Comparison of ENCODE assay signal across 9 cellular contexts in the genomic region with DNA sequence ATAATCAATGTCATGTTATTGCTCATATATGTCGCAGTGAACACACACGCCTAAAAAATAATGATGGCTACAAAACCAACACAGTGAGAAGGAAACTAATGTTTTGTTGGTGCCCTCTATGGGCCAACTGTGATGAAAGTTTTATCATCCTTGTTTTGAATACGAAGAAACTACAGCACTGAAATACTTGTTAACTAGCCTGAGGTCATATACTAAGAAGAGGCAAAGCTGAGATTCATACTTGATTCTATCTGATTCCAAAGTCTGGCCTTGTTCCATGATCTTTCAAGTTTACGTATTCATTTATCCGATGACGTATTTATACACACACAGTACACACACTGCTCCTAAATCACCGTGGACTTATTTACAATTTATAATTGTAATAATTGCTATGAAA. TPM values are rescaled to one million over a fixed set of nuclear protein-coding genes. Genes with fewer than 3 reads are reported as not detected.
DNase-seq lines count a peak whose midpoint lies in the region; ATAC-seq, FAIRE-seq and TF ChIP-seq lines count a peak whose summit lies in the region.
"Had no signal": no experiment of that assay in that cellular context is flagged by ENCODE, and none has a peak within 500 bp of the region (broad histone marks: within the 10 kb centered on the region; RNA-seq: fewer than 3 reads in every experiment).

No MANE protein-coding gene starts in this region.

- FAIRE-seq in A549 (lab: Jason Lieb, UNC) = peak; percentile 68

- ATAC-seq in A549 = peak in 1 of 2 experiments; percentile 58; a peak in 3 of 6 replicates
- ATAC-seq in Panc1 = no peak
- ATAC-seq in HG03354 (IDR thresholded peaks at IDR 0.05; ENCODE audit: poor library complexity, severe bottlenecking, unreplicated experiment) = no peak
- no peak for ATAC-seq in GM18867 (IDR thresholded peaks at IDR 0.05; ENCODE audit: unreplicated experiment)

- H3K9me3 ChIP-seq in A549 (no peaks in the 10 kb centered on the region), Panc1 (ENCODE audit: control insufficient read depth, insufficient read depth, low read depth, low read length) (no peaks in the 10 kb centered on the region)

- no peaks in the 10 kb centered on the region for H3K36me3 ChIP-seq in Panc1 (ENCODE audit: control insufficient read depth, insufficient read depth, low read length)

- DNase-seq in A549 (ENCODE audit: low read depth in 1 of 2, low spot score in 1 of 2) = peak in 1 of 2 experiments; percentile 35
- DNase-seq in GM10266 (ENCODE audit: extremely low spot score) = no peak
- no peak for DNase-seq in Panc1 (ENCODE audit: low read depth, low spot score)
- DNase-seq in foreskin fibroblast = peak in 1 of 2 donors; percentile 17
- DNase-seq in hepatic stellate cell (ENCODE audit: low spot score) = no peak
- no peak for DNase-seq in DMS79 (lab: John Stamatoyannopoulos, UW)
- DNase-seq: stimulated activated CD4-positive, alpha-beta T cell treated with anti-CD3 and anti-CD28 coated beads, Interleukin-4, amount 100 ng/mL, for 1 hour had no signal

- intact Hi-C loops in Panc1 (cut with micrococcal nuclease; ENCODE audit: unreplicated experiment) = loop anchor here (1.0 kb wide), 1 partner anchor 509 kb away; no protein-coding TSS in a partner anchor

- TF ChIP-seq POLR2A in A549 (IDR thresholded peaks at IDR 0.05; ENCODE audit: low read length) = no peak

- TF ChIP-seq CTCF in A549 (IDR thresholded peaks at IDR 0.05) (peak; percentile 61), GM10266 (IDR thresholded peaks at IDR 0.05; ENCODE audit: control insufficient read depth, insufficient read depth, low read depth, missing control alignments) (peak; percentile 40), Panc1 (IDR thresholded peaks at IDR 0.05) (peak; percentile 70; the same call in 1 of the 2 replicates), foreskin fibroblast (IDR thresholded peaks at IDR 0.05; ENCODE audit: low read depth, low read length) (peak; percentile 40)

- H3K27me3 ChIP-seq in Panc1 (ENCODE audit: control insufficient read depth, insufficient read depth, low read length) = 0 out of 2 replicates have a peak, but pooled peaks cover 3% of the 10 kb centered on the region

- POLR2A ChIA-PET in A549 (lab: Yijun Ruan, JAX) = no interaction called here
- POLR2A ChIA-PET in Panc1 (lab: Charles Lee) = no interaction called here

- H3K4me1 ChIP-seq in A549 = no peaks in the 10 kb centered on the region
- no peaks in the 10 kb centered on the region for H3K4me1 ChIP-seq in Panc1 (ENCODE audit: control insufficient read depth, insufficient read depth, low read length)

- 39% methylated on average over 7 of the region's 7 CpGs for WGBS in A549 (ENCODE audit: missing lambda C conversion rate)

- TF ChIP-seq EP300 in A549 (IDR thresholded peaks at IDR 0.05) = no peak

- H3K27ac ChIP-seq in A549 (no peak overlapping the region), Panc1 (ENCODE audit: low read length) (no peak overlapping the region)

- in situ Hi-C loops in Panc1 (cut with HindIII; ENCODE audit: low pct_unique_long_range_greater_than_20kb, low sequenced_read_pairs) = no loop called here

- TF ChIP-seq RAD21 in A549 (conservative IDR thresholded peaks at IDR 0.05 in 1 of 2, IDR thresholded peaks at IDR 0.05 in 1 of 2) = peak; percentile 66 to 67

- no peak overlapping the region for H3K4me2 ChIP-seq in A549

- no TSS peak for BruUV-seq in Panc1 (replicated peaks; lab: Mats Ljungman, UMichigan)

- CTCF ChIA-PET in A549 (lab: Yijun Ruan, JAX) (interaction anchor here (0.7 to 2.8 kb wide), 16 partner anchors 8 to 571 kb away, joined by 3 to 21 read pairs (median 4); a partner anchor contains a TSS), Panc1 (lab: Charles Lee) (no interaction called here)

- H3K4me3 ChIP-seq in A549 (no peak overlapping the region), Panc1 (ENCODE audit: low read depth in 2 of 2, low read length in 2 of 2) (no peak overlapping the region), foreskin fibroblast (ENCODE audit: low read depth in 1 of 2, low read length in 2 of 2) (no peak overlapping the region)

TF ChIP-seq in A549, 52 proteins besides CTCF, POLR2A, EP300 and RAD21:
- TF ChIP-seq, protein P1, sequence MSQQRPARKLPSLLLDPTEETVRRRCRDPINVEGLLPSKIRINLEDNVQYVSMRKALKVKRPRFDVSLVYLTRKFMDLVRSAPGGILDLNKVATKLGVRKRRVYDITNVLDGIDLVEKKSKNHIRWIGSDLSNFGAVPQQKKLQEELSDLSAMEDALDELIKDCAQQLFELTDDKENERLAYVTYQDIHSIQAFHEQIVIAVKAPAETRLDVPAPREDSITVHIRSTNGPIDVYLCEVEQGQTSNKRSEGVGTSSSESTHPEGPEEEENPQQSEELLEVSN (IDR thresholded peaks at IDR 0.05; ENCODE audit: borderline replicate concordance, low read depth) = no peak
- no peak for TF ChIP-seq RARB (CRISPR knock-in tag; IDR thresholded peaks at IDR 0.05)
- TF ChIP-seq, protein P2, sequence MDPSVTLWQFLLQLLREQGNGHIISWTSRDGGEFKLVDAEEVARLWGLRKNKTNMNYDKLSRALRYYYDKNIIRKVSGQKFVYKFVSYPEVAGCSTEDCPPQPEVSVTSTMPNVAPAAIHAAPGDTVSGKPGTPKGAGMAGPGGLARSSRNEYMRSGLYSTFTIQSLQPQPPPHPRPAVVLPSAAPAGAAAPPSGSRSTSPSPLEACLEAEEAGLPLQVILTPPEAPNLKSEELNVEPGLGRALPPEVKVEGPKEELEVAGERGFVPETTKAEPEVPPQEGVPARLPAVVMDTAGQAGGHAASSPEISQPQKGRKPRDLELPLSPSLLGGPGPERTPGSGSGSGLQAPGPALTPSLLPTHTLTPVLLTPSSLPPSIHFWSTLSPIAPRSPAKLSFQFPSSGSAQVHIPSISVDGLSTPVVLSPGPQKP (IDR thresholded peaks at IDR 0.05; ENCODE audit: low read depth, low read length) = no peak
- no peak for TF ChIP-seq CHD2 (IDR thresholded peaks at IDR 0.05; ENCODE audit: low read length, partially characterized antibody)
- TF ChIP-seq RFX5 (IDR thresholded peaks at IDR 0.05) = no peak
- TF ChIP-seq, protein P3, sequence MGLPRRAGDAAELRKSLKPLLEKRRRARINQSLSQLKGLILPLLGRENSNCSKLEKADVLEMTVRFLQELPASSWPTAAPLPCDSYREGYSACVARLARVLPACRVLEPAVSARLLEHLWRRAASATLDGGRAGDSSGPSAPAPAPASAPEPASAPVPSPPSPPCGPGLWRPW (IDR thresholded peaks at IDR 0.05) = no peak
- TF ChIP-seq CHD4 (IDR thresholded peaks at IDR 0.05; ENCODE audit: borderline replicate concordance) = no peak
- peak; percentile 43 for TF ChIP-seq SMC3 (IDR thresholded peaks at IDR 0.05)

RNA-seq across cellular contexts. Expression of a gene that starts 16.1 kb away (rescaled TPM):
- polyA plus RNA-seq in A549 (2011; rRNA removed) = 5.7 and 6.6 TPM in 2 replicates
- 1.6 and 2.0 TPM in 2 replicates for polyA plus RNA-seq in A549 (2012; cell fraction: cytosol; rRNA removed)
- 4.5 and 5.5 TPM in 2 replicates for polyA plus RNA-seq in A549 (2012; cell fraction: nucleus; rRNA removed)
- polyA plus RNA-seq in A549 (2017; fragmentation: RNase III; extraction: RNeasy Plus Mini Kit Qiagen cat#74134 plus additional on column Dnase treatment) = 0.85 to 0.90 TPM (median 0.87 TPM) in 3 replicates
- 7.0 and 9.8 TPM in 2 replicates for polyA minus RNA-seq in A549 (2011; rRNA and poly(A)+ RNA removed)
- 1.0 TPM for total RNA-seq in Panc1 (2021; ENCODE audit: unreplicated experiment)
- 0.82 TPM for polyA plus RNA-seq in Panc1 (2012; ENCODE audit: insufficient read length)

RNA-seq across cellular contexts. Expression of a gene that starts 18.2 kb away (rescaled TPM):
- polyA plus RNA-seq in A549 (2011; rRNA removed) (190 and 199 TPM in 2 replicates), A549 (2017; fragmentation: RNase III; extraction: RNeasy Plus Mini Kit Qiagen cat#74134 plus additional on column Dnase treatment) (76.9 to 79.6 TPM (median 79.5 TPM) in 3 replicates)
- 108 and 126 TPM in 2 replicates for polyA plus RNA-seq in A549 (2012; cell fraction: cytosol; rRNA removed)
- polyA plus RNA-seq in A549 (2012; cell fraction: nucleus; rRNA removed) = 60.2 and 71.0 TPM in 2 replicates
- 209 and 241 TPM in 2 replicates for polyA minus RNA-seq in A549 (2011; rRNA and poly(A)+ RNA removed)
- total RNA-seq in Panc1 (2021; ENCODE audit: unreplicated experiment) = 88.3 TPM
- 96.7 TPM for polyA plus RNA-seq in Panc1 (2012; ENCODE audit: insufficient read length)
